In the genomic region with DNA sequence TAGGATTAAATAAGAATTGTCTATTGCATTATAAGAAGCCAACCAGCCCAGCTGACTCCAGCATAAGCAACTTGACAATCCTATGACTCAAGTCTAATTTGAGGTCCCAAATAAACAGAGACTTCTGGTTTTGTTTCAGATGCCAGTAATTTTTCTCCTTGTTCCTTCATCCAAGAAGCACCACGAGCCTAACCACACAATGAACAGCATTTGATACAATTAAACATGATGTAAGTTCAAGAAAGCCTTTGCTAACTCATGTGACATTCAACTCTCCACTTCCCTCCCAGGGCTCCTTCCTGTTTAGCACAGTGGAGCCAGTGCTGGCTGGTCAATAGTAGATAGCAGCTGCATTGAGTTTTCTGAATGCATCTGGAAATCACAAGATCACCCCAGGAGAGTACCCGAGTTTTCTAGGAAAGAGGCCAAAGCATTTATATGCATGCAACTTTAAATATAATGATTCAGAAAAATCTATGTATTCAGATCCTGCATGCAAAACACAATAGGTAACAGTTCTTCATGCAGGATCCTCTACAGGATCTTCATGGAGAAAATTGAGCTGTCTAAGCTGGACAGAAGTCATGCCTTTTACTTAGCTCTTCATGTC, we compare ENCODE assay signal across 8 cellular contexts.
DNase-seq lines count a peak whose midpoint lies in the region; ATAC-seq, FAIRE-seq and TF ChIP-seq lines count a peak whose summit lies in the region.

No MANE protein-coding gene starts in this region.

- CTCF ChIA-PET in HepG2 (lab: Yijun Ruan, JAX; ENCODE audit: low intra/inter-chr PET ratio, low total read pairs) = no interaction called here

- in situ Hi-C loops in HepG2 (cut with HindIII; ENCODE audit: extremely low pct_ligation_motif_present, low pct_unique_long_range_greater_than_20kb) = no loop called here

- H3K27me3 ChIP-seq in right lobe of liver (no peaks in the 10 kb centered on the region), HepG2 (ENCODE audit: control insufficient read depth in 1 of 2, insufficient read depth in 2 of 2, low read length in 2 of 2) (no peaks in the 10 kb centered on the region), adrenal gland (no peaks in the 10 kb centered on the region), upper lobe of right lung (no peaks in the 10 kb centered on the region)

- H3K9ac ChIP-seq in HepG2 (ENCODE audit: insufficient read depth, low read depth, low read length) = no peak overlapping the region

- FAIRE-seq in HepG2 (lab: Jason Lieb, UNC) = no peak

- peak overlapping the region in 2 of 3 donors; percentile 7 to 52 for H3K27ac ChIP-seq in right lobe of liver
- H3K27ac ChIP-seq in HepG2 (ENCODE audit: extremely low read length, insufficient read depth, low read length) = no peak overlapping the region
- H3K27ac ChIP-seq in adrenal gland = peak overlapping the region in 3 of 5 donors; percentile 26 to 58 (median 56)
- H3K27ac ChIP-seq in upper lobe of right lung = no peak overlapping the region

- H3K4me3 ChIP-seq in right lobe of liver = no peak overlapping the region
- H3K4me3 ChIP-seq in HepG2 (replicated peaks in 1 of 3; ENCODE audit: insufficient read depth in 1 of 3, low read depth in 2 of 3, low read length in 3 of 3) = no peak overlapping the region
- no peak overlapping the region for H3K4me3 ChIP-seq in adrenal gland
- H3K4me3 ChIP-seq in upper lobe of right lung = no peak overlapping the region

- H3K27me3 Mint-ChIP-seq in natural killer cell treated with Interleukin-12 subunit alpha and Interleukin-12 subunit beta and Interleukin-15 and Interleukin-18, amount 100 ng/mL, for 72 hours = no peaks in the 10 kb centered on the region

- no peak overlapping the region for H3K4me2 ChIP-seq in HepG2 (ENCODE audit: low read depth, low read length)

- intact Hi-C loops in right lobe of liver (cut with DNase I) (no loop called here), HepG2 (cut with micrococcal nuclease; ENCODE audit: unreplicated experiment) (no loop called here), adrenal gland (cut with DNase I) (no loop called here), upper lobe of right lung (cut with DNase I) (no loop called here)

- peak; percentile 68 to 82 (median 78) for ATAC-seq in right lobe of liver
- no peak for ATAC-seq in HepG2
- ATAC-seq in upper lobe of right lung = peak; percentile 95
- no peak for ATAC-seq in natural killer cell treated with Interleukin-12 subunit alpha and Interleukin-12 subunit beta and Interleukin-15 and Interleukin-18, amount 100 ng/mL, for 72 hours
- no peak for ATAC-seq in GM21619 (IDR thresholded peaks at IDR 0.05; ENCODE audit: unreplicated experiment)

- no peaks in the 10 kb centered on the region for H4K20me1 ChIP-seq in HepG2 (ENCODE audit: insufficient read depth, low read length)

- H3K36me3 Mint-ChIP-seq in natural killer cell treated with Interleukin-12 subunit alpha and Interleukin-12 subunit beta and Interleukin-15 and Interleukin-18, amount 100 ng/mL, for 72 hours = no peaks in the 10 kb centered on the region

- H3K4me1 ChIP-seq in right lobe of liver (no peaks in the 10 kb centered on the region), HepG2 (ENCODE audit: insufficient read depth, low read length) (no peaks in the 10 kb centered on the region), adrenal gland (replicated peaks in 1 of 2) (no peaks in the 10 kb centered on the region), upper lobe of right lung (no peaks in the 10 kb centered on the region)

- no peak for DNase-seq in right lobe of liver
- no peak for DNase-seq in HepG2 (ENCODE audit: low spot score)
- DNase-seq in adrenal gland = peak; percentile 22 to 56 (median 35)
- peak; percentile 38 for DNase-seq in kidney glomerular epithelial cell (lab: John Stamatoyannopoulos, UW)
- no peak for DNase-seq in upper lobe of right lung
- no peak for DNase-seq in natural killer cell treated with Interleukin-12 subunit alpha and Interleukin-12 subunit beta and Interleukin-15 and Interleukin-18, amount 100 ng/mL, for 72 hours (ENCODE audit: low spot score)
- no peak for DNase-seq in SW 1271 (lab: John Stamatoyannopoulos, UW)

- H3K36me3 ChIP-seq in right lobe of liver = no peaks in the 10 kb centered on the region
- H3K36me3 ChIP-seq in HepG2 (replicated peaks in 1 of 2; ENCODE audit: control insufficient read depth in 1 of 2, insufficient read depth in 2 of 2, low read length in 2 of 2) = no peaks in the 10 kb centered on the region
- no peaks in the 10 kb centered on the region for H3K36me3 ChIP-seq in adrenal gland (replicated peaks in 1 of 2)
- H3K36me3 ChIP-seq in upper lobe of right lung = no peaks in the 10 kb centered on the region

- H3K9me3 Mint-ChIP-seq in natural killer cell treated with Interleukin-12 subunit alpha and Interleukin-12 subunit beta and Interleukin-15 and Interleukin-18, amount 100 ng/mL, for 72 hours = peaks cover 3% of the 10 kb centered on the region

- WGBS in right lobe of liver (ENCODE audit: insufficient coverage, low coverage, low lambda C conversion rate, missing lambda C conversion rate) = 10% methylated on average over 2 of the region's 2 CpGs
- WGBS in HepG2 (ENCODE audit: low lambda C conversion rate) = 0% methylated on average over 2 of the region's 2 CpGs
- WGBS in adrenal gland, 4 donors = 42 to 66% (median 56%) methylated on average over 2 of the region's 2 CpGs

- no peaks in the 10 kb centered on the region for H3K79me2 ChIP-seq in HepG2 (ENCODE audit: insufficient read depth, low read length)

- TF ChIP-seq CTCF in right lobe of liver (IDR thresholded peaks at IDR 0.05) = no peak
- TF ChIP-seq CTCF in HepG2 (CRISPR knock-in tag; IDR thresholded peaks at IDR 0.05) = no peak
- no peak for TF ChIP-seq CTCF in adrenal gland (IDR thresholded peaks at IDR 0.05)
- no peak for TF ChIP-seq CTCF in upper lobe of right lung (IDR thresholded peaks at IDR 0.05)

- POLR2A ChIA-PET in HepG2 (lab: Yijun Ruan, JAX) = no interaction called here

- TF ChIP-seq EP300 in HepG2 (IDR thresholded peaks at IDR 0.05; ENCODE audit: low read depth in 2 of 2, low read length in 2 of 2) (no peak), HepG2 (CRISPR knock-in tag; IDR thresholded peaks at IDR 0.05; ENCODE audit: borderline replicate concordance) (no peak)

- BruUV-seq in HepG2 (replicated peaks; lab: Mats Ljungman, UMichigan) = no TSS peak

- no peak overlapping the region for H2AFZ ChIP-seq in HepG2 (ENCODE audit: low read length)

- H3K4me3 Mint-ChIP-seq in natural killer cell treated with Interleukin-12 subunit alpha and Interleukin-12 subunit beta and Interleukin-15 and Interleukin-18, amount 100 ng/mL, for 72 hours = no peak overlapping the region

- no peaks in the 10 kb centered on the region for H3K9me3 ChIP-seq in right lobe of liver
- H3K9me3 ChIP-seq in HepG2 (ENCODE audit: low read length) = no peaks in the 10 kb centered on the region
- H3K9me3 ChIP-seq in adrenal gland (replicated peaks in 1 of 3) = no peaks in the 10 kb centered on the region
- H3K9me3 ChIP-seq in upper lobe of right lung = no peaks in the 10 kb centered on the region

- H3K27ac Mint-ChIP-seq in natural killer cell treated with Interleukin-12 subunit alpha and Interleukin-12 subunit beta and Interleukin-15 and Interleukin-18, amount 100 ng/mL, for 72 hours = no peak overlapping the region

- H3K4me1 Mint-ChIP-seq in natural killer cell treated with Interleukin-12 subunit alpha and Interleukin-12 subunit beta and Interleukin-15 and Interleukin-18, amount 100 ng/mL, for 72 hours (ENCODE audit: low read depth in 2 of 2) = no peaks in the 10 kb centered on the region

- TF ChIP-seq POLR2A in right lobe of liver (IDR thresholded peaks at IDR 0.05) = no peak
- no peak for TF ChIP-seq POLR2A in HepG2 (IDR thresholded peaks at IDR 0.05; ENCODE audit: insufficient read depth in 1 of 2, low read depth in 2 of 2, low read length in 2 of 2)
- no peak for TF ChIP-seq POLR2A in adrenal gland (IDR thresholded peaks at IDR 0.05)

- no peak for TF ChIP-seq RAD21 in HepG2 (CRISPR knock-in tag; IDR thresholded peaks at IDR 0.05)

TF ChIP-seq in HepG2, 621 proteins besides CTCF, POLR2A, EP300 and RAD21:
- TF ChIP-seq FOXK1 (CRISPR knock-in tag; IDR thresholded peaks at IDR 0.05; ENCODE audit: borderline replicate concordance, low read depth) = no peak
- no peak for TF ChIP-seq ZNF589 (CRISPR knock-in tag; conservative IDR thresholded peaks at IDR 0.05)
- TF ChIP-seq, protein P1, sequence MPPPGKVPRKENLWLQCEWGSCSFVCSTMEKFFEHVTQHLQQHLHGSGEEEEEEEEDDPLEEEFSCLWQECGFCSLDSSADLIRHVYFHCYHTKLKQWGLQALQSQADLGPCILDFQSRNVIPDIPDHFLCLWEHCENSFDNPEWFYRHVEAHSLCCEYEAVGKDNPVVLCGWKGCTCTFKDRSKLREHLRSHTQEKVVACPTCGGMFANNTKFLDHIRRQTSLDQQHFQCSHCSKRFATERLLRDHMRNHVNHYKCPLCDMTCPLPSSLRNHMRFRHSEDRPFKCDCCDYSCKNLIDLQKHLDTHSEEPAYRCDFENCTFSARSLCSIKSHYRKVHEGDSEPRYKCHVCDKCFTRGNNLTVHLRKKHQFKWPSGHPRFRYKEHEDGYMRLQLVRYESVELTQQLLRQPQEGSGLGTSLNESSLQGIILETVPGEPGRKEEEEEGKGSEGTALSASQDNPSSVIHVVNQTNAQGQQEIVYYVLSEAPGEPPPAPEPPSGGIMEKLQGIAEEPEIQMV (CRISPR knock-in tag; IDR thresholded peaks at IDR 0.05; ENCODE audit: low read depth) = no peak
- no peak for TF ChIP-seq KLF13 (CRISPR knock-in tag; IDR thresholded peaks at IDR 0.05)
- no peak for TF ChIP-seq ZSCAN12 (CRISPR knock-in tag; IDR thresholded peaks at IDR 0.05)

Comparison
In these comparisons a context has a peak if more than half of its experiments do, and no peak if none do; other contexts are left out.
1. ATAC-seq: peak in right lobe of liver (4 of 4) and upper lobe of right lung (single experiment); none in HepG2 (single experiment), natural killer cell treated with Interleukin-12 subunit alpha and Interleukin-12 subunit beta and Interleukin-15 and Interleukin-18, amount 100 ng/mL, for 72 hours (0 of 2) and GM21619 (single experiment).
2. H3K27ac ChIP-seq: peak in right lobe of liver (2 of 3) and adrenal gland (3 of 5); none in HepG2 (single experiment) and upper lobe of right lung (single experiment).
3. DNase-seq: peak in adrenal gland (7 of 7) and kidney glomerular epithelial cell (single experiment); none in right lobe of liver (0 of 3), HepG2 (single experiment), upper lobe of right lung (single experiment), natural killer cell treated with Interleukin-12 subunit alpha and Interleukin-12 subunit beta and Interleukin-15 and Interleukin-18, amount 100 ng/mL, for 72 hours (single experiment) and SW 1271 (0 of 2).